ENCODE assay signal across 15 cellular contexts in the genomic region with DNA sequence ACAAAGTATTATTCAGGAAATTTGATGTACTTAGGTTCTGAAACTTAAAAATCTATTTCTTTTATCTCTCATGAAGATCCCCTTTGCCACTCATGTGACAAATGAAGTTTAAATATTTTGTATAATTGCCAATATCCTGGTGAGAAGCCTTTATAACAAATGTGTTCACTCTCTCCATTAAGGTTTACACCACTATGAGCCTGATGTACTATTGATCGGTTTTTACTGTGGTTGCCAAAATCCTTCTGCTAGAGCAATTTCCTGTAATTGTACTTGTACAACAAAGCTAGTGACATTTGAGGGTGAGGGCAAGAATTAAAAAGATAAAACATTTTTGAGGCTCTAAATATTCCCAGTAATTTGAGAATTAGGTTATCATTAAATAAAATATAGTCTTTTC.
DNase-seq lines count a peak whose midpoint lies in the region; FAIRE-seq lines count a peak whose summit lies in the region.
"Had no signal": no experiment of that assay in that cellular context is flagged by ENCODE, and none has a peak within 500 bp of the region (broad histone marks: within the 10 kb centered on the region; RNA-seq: fewer than 3 reads in every experiment).

No MANE protein-coding gene starts in this region.

- CTCF ChIA-PET in activated naive CD4-positive, alpha-beta T cell treated with anti-CD3 and anti-CD28 coated beads, Interleukin-2, amount 10 ng/mL, durations not matched to agents 7 days and 5 days (lab: Charles Lee), result no interaction called here

- FAIRE-seq in urothelium cell line (lab: Jason Lieb, UNC), result no peak

- no peaks in the 10 kb centered on the region for H3K79me2 ChIP-seq in ACC112 (ENCODE audit: control insufficient read depth, insufficient read depth, low read length, unreplicated experiment)

- H3K36me3 Mint-ChIP-seq in activated naive CD4-positive, alpha-beta T cell treated with anti-CD3 and anti-CD28 coated beads, Interleukin-2, amount 10 ng/mL, durations not matched to agents 7 days and 5 days, result no peaks in the 10 kb centered on the region
- H3K36me3 Mint-ChIP-seq: CD4-positive, CD25-positive, alpha-beta regulatory T cell had no signal

- DNase-seq in NCI-H1417 (lab: John Stamatoyannopoulos, UW) (peak in 2 of 3 experiments; percentile 40 to 86), NCI-H345 (lab: John Stamatoyannopoulos, UW) (peak; percentile 74), dermis blood vessel endothelial cell (peak; percentile 1), urothelium cell line (ENCODE audit: low spot score) (no peak)
- no peak for DNase-seq in stimulated activated CD4-positive, alpha-beta T cell treated with anti-CD3 and anti-CD28 coated beads, Interleukin-4, amount 100 ng/mL, for 24 hours
- DNase-seq in activated naive CD4-positive, alpha-beta T cell treated with anti-CD3 and anti-CD28 coated beads, Interleukin-2, amount 10 ng/mL, durations not matched to agents 7 days and 5 days, result no peak
- DNase-seq: ACHN; Calu3; CD4-positive, CD25-positive, alpha-beta regulatory T cell; H7; MG63; NCI-H1694 treated with DMSO at 0.1 percent for 48 hours; NCI-H510A; NK-92 treated with Interleukin-12 subunit alpha and Interleukin-12 subunit beta, amount 100 ng/mL, for 24 hours had no signal

- no peaks in the 10 kb centered on the region for H3K36me3 ChIP-seq in ACC112 (ENCODE audit: insufficient read depth, low read length)
- H3K36me3 ChIP-seq: MG63 had no signal

- no peaks in the 10 kb centered on the region for H3K4me1 Mint-ChIP-seq in activated naive CD4-positive, alpha-beta T cell treated with anti-CD3 and anti-CD28 coated beads, Interleukin-2, amount 10 ng/mL, durations not matched to agents 7 days and 5 days
- H3K4me1 Mint-ChIP-seq: CD4-positive, CD25-positive, alpha-beta regulatory T cell had no signal

- H3K27ac ChIP-seq in ACC112 (ENCODE audit: low read depth, low read length), result no peak overlapping the region

- no peaks in the 10 kb centered on the region for H3K27me3 Mint-ChIP-seq in activated naive CD4-positive, alpha-beta T cell treated with anti-CD3 and anti-CD28 coated beads, Interleukin-2, amount 10 ng/mL, durations not matched to agents 7 days and 5 days
- H3K27me3 Mint-ChIP-seq: CD4-positive, CD25-positive, alpha-beta regulatory T cell had no signal

- no peak overlapping the region for H3K27ac Mint-ChIP-seq in activated naive CD4-positive, alpha-beta T cell treated with anti-CD3 and anti-CD28 coated beads, Interleukin-2, amount 10 ng/mL, durations not matched to agents 7 days and 5 days
- H3K27ac Mint-ChIP-seq: CD4-positive, CD25-positive, alpha-beta regulatory T cell had no signal

- H3K4me3 Mint-ChIP-seq in activated naive CD4-positive, alpha-beta T cell treated with anti-CD3 and anti-CD28 coated beads, Interleukin-2, amount 10 ng/mL, durations not matched to agents 7 days and 5 days, result no peak overlapping the region
- H3K4me3 Mint-ChIP-seq: CD4-positive, CD25-positive, alpha-beta regulatory T cell had no signal

- H3K27me3 ChIP-seq in ACC112 (ENCODE audit: insufficient read depth, low read length), result no peaks in the 10 kb centered on the region
- H3K27me3 ChIP-seq: MG63 had no signal

- no peaks in the 10 kb centered on the region for H3K9me3 Mint-ChIP-seq in activated naive CD4-positive, alpha-beta T cell treated with anti-CD3 and anti-CD28 coated beads, Interleukin-2, amount 10 ng/mL, durations not matched to agents 7 days and 5 days

- no peaks in the 10 kb centered on the region for H3K4me1 ChIP-seq in ACC112 (ENCODE audit: control insufficient read depth, insufficient read depth, low read length, unreplicated experiment)

- H2AFZ ChIP-seq in ACC112 (ENCODE audit: low read length, unreplicated experiment), result no peak overlapping the region

- H3K4me3 ChIP-seq in ACC112 (ENCODE audit: low read depth, low read length), result peak overlapping the region; percentile 21; the same call in 1 of the 2 replicates
- H3K4me3 ChIP-seq: MG63 had no signal

Comparison
In these comparisons a context has a peak if more than half of its experiments do, and no peak if none do; other contexts are left out.
1. DNase-seq: peak in NCI-H1417 (2 of 3), NCI-H345 (single experiment) and dermis blood vessel endothelial cell (single experiment); none in urothelium cell line (single experiment), stimulated activated CD4-positive, alpha-beta T cell treated with anti-CD3 and anti-CD28 coated beads, Interleukin-4, amount 100 ng/mL, for 24 hours (single experiment) and activated naive CD4-positive, alpha-beta T cell treated with anti-CD3 and anti-CD28 coated beads, Interleukin-2, amount 10 ng/mL, durations not matched to agents 7 days and 5 days (single experiment).